Comparison of ENCODE assay signal across 19 cellular contexts in the genomic region with DNA sequence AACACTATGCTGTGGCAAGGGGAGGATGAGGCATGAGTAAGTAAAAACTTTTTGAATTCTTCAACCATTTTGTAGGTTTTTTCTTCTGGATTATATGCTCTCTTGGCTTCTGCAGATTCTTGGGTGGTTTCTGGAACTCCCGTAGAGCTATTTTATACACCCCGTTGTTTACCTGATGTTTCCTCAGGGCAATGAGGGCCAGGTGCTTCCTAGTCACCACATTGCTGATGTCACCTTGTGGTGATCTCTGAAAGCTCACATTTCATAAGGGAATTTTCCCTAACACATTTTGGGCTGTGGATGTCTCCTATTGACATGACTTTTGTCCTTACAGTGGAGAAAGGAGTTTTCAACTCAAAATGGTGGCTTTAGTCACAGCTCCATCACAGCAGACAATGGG.
A peak's percentile ranks its signal among the peaks of the same experiment; 100 is the strongest.
DNase-seq lines count a peak whose midpoint lies in the region; ATAC-seq lines count a peak whose summit lies in the region.
"Had no signal": no experiment of that assay in that cellular context is flagged by ENCODE, and none has a peak within 500 bp of the region (broad histone marks: within the 10 kb centered on the region; RNA-seq: fewer than 3 reads in every experiment).

No MANE protein-coding gene starts in this region.

- DNase-seq in DMS53 (lab: John Stamatoyannopoulos, UW) (peak; percentile 44), DMS53 treated with DMSO at 0.1 percent for 48 hours (lab: John Stamatoyannopoulos, UW; ENCODE audit: unreplicated experiment) (no peak), H7 (peak; percentile 1), NCI-H69 (lab: John Stamatoyannopoulos, UW) (peak; percentile 66), mesendoderm (peak; percentile 8), NCI-H1694 (lab: John Stamatoyannopoulos, UW) (no peak), T-helper 1 cell (no peak)
- DNase-seq: 8988T, Caco-2, H9, NCI-H1105, NCI-H1930, NCI-H2227 treated with DMSO at 0.1 percent for 48 hours, Peyer's patch, T-helper 17 cell had no signal

- H3K36me3 ChIP-seq in H7 (replicated peaks; ENCODE audit: control insufficient read depth, insufficient read depth, low read length) = no peaks in the 10 kb centered on the region
- no peaks in the 10 kb centered on the region for H3K36me3 ChIP-seq in mesendoderm (ENCODE audit: control insufficient read depth, insufficient read depth, low read length)
- H3K36me3 ChIP-seq: Peyer's patch had no signal

- no peak overlapping the region for H2BK5ac ChIP-seq in mesendoderm (ENCODE audit: low read length)

- no peak for ATAC-seq in HG03354 (IDR thresholded peaks at IDR 0.05; ENCODE audit: poor library complexity, severe bottlenecking, unreplicated experiment)
- ATAC-seq: K562, SK-N-SH treated with all-trans-retinoic acid at 6 μM for 48 hours, T-helper 17 cell had no signal

- no peak overlapping the region for H3K18ac ChIP-seq in mesendoderm (ENCODE audit: low read length)

- H3K4me1 ChIP-seq in mesendoderm (ENCODE audit: control insufficient read depth, low read depth, low read length) = no peaks in the 10 kb centered on the region
- H3K4me1 ChIP-seq: Caco-2, Peyer's patch had no signal

- H4K8ac ChIP-seq in mesendoderm (ENCODE audit: low read depth, low read length) = no peak overlapping the region

- no peaks in the 10 kb centered on the region for H3K79me2 ChIP-seq in mesendoderm (ENCODE audit: control insufficient read depth, insufficient read depth, low read length)

- H3K4ac ChIP-seq in mesendoderm (ENCODE audit: low read depth, low read length) = no peak overlapping the region

- H3K27ac ChIP-seq in mesendoderm (ENCODE audit: low read depth, low read length) = no peak overlapping the region
- H3K27ac ChIP-seq: HL-60, Peyer's patch had no signal

- no peak overlapping the region for H2BK120ac ChIP-seq in mesendoderm (ENCODE audit: low read depth, low read length)

- no peak overlapping the region for H3K4me2 ChIP-seq in mesendoderm (ENCODE audit: low read length)

- H2AK5ac ChIP-seq in mesendoderm (ENCODE audit: low read length) = no peak overlapping the region

- WGBS in mesendoderm (ENCODE audit: extremely low coverage, insufficient coverage, low lambda C conversion rate) = no CpG with 5 or more reads among the region's 2 CpGs

- H3K23ac ChIP-seq in mesendoderm (ENCODE audit: low read length) = no peak overlapping the region

- no peaks in the 10 kb centered on the region for H3K27me3 ChIP-seq in H7 (ENCODE audit: control insufficient read depth, insufficient read depth, low read length)
- no peaks in the 10 kb centered on the region for H3K27me3 ChIP-seq in mesendoderm (ENCODE audit: insufficient read depth, low read length, poor library complexity)
- H3K27me3 ChIP-seq: Peyer's patch had no signal

- no peak overlapping the region for H3K9ac ChIP-seq in mesendoderm (ENCODE audit: low read length)

- H4K5ac ChIP-seq in mesendoderm (ENCODE audit: low read length) = no peak overlapping the region

- H3K79me1 ChIP-seq in mesendoderm (ENCODE audit: low read length) = no peaks in the 10 kb centered on the region

- H3K4me3 ChIP-seq in H7 (ENCODE audit: insufficient read depth, low read depth, low read length) = no peak overlapping the region
- no peak overlapping the region for H3K4me3 ChIP-seq in mesendoderm (ENCODE audit: low read length)
- H3K4me3 ChIP-seq: K562, Peyer's patch had no signal

- H2BK15ac ChIP-seq in mesendoderm (replicated peaks; ENCODE audit: low read depth) = no peak overlapping the region

- no peak overlapping the region for H3K56ac ChIP-seq in mesendoderm (ENCODE audit: low read length)

Comparison
In these comparisons a context has a peak if more than half of its experiments do, and no peak if none do; other contexts are left out.
1. DNase-seq: peak in DMS53 (single experiment), H7 (single experiment), NCI-H69 (single experiment) and mesendoderm (single experiment); none in DMS53 treated with DMSO at 0.1 percent for 48 hours (single experiment), NCI-H1694 (single experiment) and T-helper 1 cell (0 of 5).